In genomic region chr6:20284672-20285071, GRCh38 we compare ENCODE assay signal across 11 cellular contexts.
"Had no signal": no experiment of that assay in that cellular context is flagged by ENCODE, and none has a peak within 500 bp of the region (broad histone marks: within the 10 kb centered on the region; RNA-seq: fewer than 3 reads in every experiment).

No MANE protein-coding gene starts in this region.

- DNase-seq: GM23248, GOT3, H7, H9, HCEC 1CT, HFFc6 had no signal

- ATAC-seq: GM23338, HCT116 had no signal

- H3K4me1 ChIP-seq: HAP-1 had no signal

- H3K9ac ChIP-seq: GM23248 had no signal

- H3K9me3 ChIP-seq: HAP-1 had no signal

- H2AFZ ChIP-seq: GM23248, GM23338 had no signal

- H3K36me3 ChIP-seq: HAP-1 had no signal

- FAIRE-seq: H1, H54 had no signal

- H3K27ac ChIP-seq: GM23248 had no signal

- H3K4me3 ChIP-seq: GM23248, GM23338, HAP-1 had no signal

- H3K4me2 ChIP-seq: GM23338 had no signal
